19 cellular contexts compared by ENCODE assay signal in the genomic region with DNA sequence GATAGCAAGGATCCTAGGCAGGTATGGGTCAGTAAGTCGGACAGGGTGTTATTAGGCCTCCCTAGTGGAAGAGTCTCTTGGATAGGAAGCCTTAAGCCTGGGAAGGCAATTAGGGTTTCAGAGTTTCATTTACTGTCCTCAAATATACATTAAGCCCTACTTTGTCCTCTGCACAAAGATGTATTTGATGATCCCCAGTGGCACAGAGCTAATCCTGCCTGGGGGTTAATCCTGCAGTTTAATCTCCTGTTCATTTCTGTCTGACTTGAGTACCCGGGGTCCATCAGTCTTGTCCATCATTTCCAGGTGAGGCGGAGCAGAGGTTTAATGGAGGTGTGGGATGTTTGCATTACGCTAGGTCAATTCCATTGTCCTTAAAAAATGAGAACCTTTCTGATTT.
DNase-seq lines count a peak whose midpoint lies in the region; TF ChIP-seq lines count a peak whose summit lies in the region.
"Had no signal": no experiment of that assay in that cellular context is flagged by ENCODE, and none has a peak within 500 bp of the region (broad histone marks: within the 10 kb centered on the region; RNA-seq: fewer than 3 reads in every experiment).

No MANE protein-coding gene starts in this region.

- no peaks in the 10 kb centered on the region for H3K9me3 Mint-ChIP-seq in neural progenitor cell

- in situ Hi-C loops in G401 (cut with HindIII; ENCODE audit: low sequenced_read_pairs), result no loop called here

- no peak overlapping the region for H3K4me3 Mint-ChIP-seq in neural progenitor cell
- H3K4me3 Mint-ChIP-seq: CD14-positive monocyte had no signal

- H2AFZ ChIP-seq in neural progenitor cell (replicated peaks), result no peak overlapping the region

- H3K27ac ChIP-seq in coronary artery (no peak overlapping the region), neural progenitor cell (peak overlapping the region; percentile 71), tibial artery (no peak overlapping the region), thyroid gland (no peak overlapping the region)
- H3K27ac ChIP-seq: SJSA1 had no signal

- peaks cover 40% of the 10 kb centered on the region for H3K79me2 ChIP-seq in neural progenitor cell (ENCODE audit: low read depth)

- peaks cover 26% of the 10 kb centered on the region for H3F3A ChIP-seq in neural progenitor cell (ENCODE audit: low read depth)

- intact Hi-C loops in tibial artery (cut with DNase I; ENCODE audit: low total_unique reads), result no loop called here
- intact Hi-C loops in thyroid gland (cut with DNase I), result no loop called here

- H3K36me3 Mint-ChIP-seq in neural progenitor cell, result peaks cover 20% of the 10 kb centered on the region
- H3K36me3 Mint-ChIP-seq: CD14-positive monocyte had no signal

- H3K27me3 Mint-ChIP-seq in neural progenitor cell (ENCODE audit: insufficient read depth, low read depth), result peaks cover 7% of the 10 kb centered on the region

- peaks cover 34% of the 10 kb centered on the region for H3K4me1 Mint-ChIP-seq in neural progenitor cell

- H3K4me3 ChIP-seq in coronary artery (no peak overlapping the region), neural progenitor cell (no peak overlapping the region), tibial artery (no peak overlapping the region), thyroid gland (replicated peaks in 1 of 3) (no peak overlapping the region)
- H3K4me3 ChIP-seq: K562, Peyer's patch, SJSA1 had no signal

- H3K9me3 ChIP-seq in neural progenitor cell (ENCODE audit: low read depth), result no peaks in the 10 kb centered on the region
- H3K9me3 ChIP-seq in tibial artery, result no peaks in the 10 kb centered on the region
- H3K9me3 ChIP-seq in thyroid gland, result no peaks in the 10 kb centered on the region
- H3K9me3 ChIP-seq: Peyer's patch, SJSA1 had no signal

- no peak overlapping the region for H3K27ac Mint-ChIP-seq in neural progenitor cell
- H3K27ac Mint-ChIP-seq: CD14-positive monocyte had no signal

- H3K4me2 ChIP-seq in neural progenitor cell, result peak overlapping the region; percentile 60

- no peak for TF ChIP-seq POLR2A in thyroid gland (IDR thresholded peaks at IDR 0.05)

- DNase-seq in NCI-H524 (lab: John Stamatoyannopoulos, UW) (peak; percentile 24 to 74), coronary artery (ENCODE audit: low spot score) (peak; percentile 12), neural progenitor cell (ENCODE audit: low spot score) (peak; percentile 60), G401 (ENCODE audit: low spot score) (no peak), tibial artery (no peak), NCI-H748 (lab: John Stamatoyannopoulos, UW; ENCODE audit: unreplicated experiment) (no peak), thyroid gland (no peak)
- DNase-seq: AML-193, GDM1, GOT3, NCI-H1092 treated with DMSO at 0.1 percent for 48 hours, NCI-H146, NCI-H2081, NCI-H2171 treated with DMSO at 0.1 percent for 48 hours, NCI-H510A treated with DMSO at 0.1 percent for 48 hours, Peyer's patch had no signal

- WGBS in thyroid gland, 2 donors, result 87 to 89% methylated on average over 4 of the region's 4 CpGs

- TF ChIP-seq CTCF in coronary artery (IDR thresholded peaks at IDR 0.05), result no peak
- TF ChIP-seq CTCF in neural progenitor cell (IDR thresholded peaks at IDR 0.05), result no peak
- no peak for TF ChIP-seq CTCF in tibial artery (IDR thresholded peaks at IDR 0.05)
- no peak for TF ChIP-seq CTCF in thyroid gland (IDR thresholded peaks at IDR 0.05)

- H3K27me3 ChIP-seq in neural progenitor cell (no peaks in the 10 kb centered on the region), tibial artery (no peaks in the 10 kb centered on the region), thyroid gland (no peaks in the 10 kb centered on the region)
- H3K27me3 ChIP-seq: Peyer's patch, SJSA1 had no signal

- no peak overlapping the region for H3K9ac ChIP-seq in neural progenitor cell

- peaks cover 50% of the 10 kb centered on the region for H3K4me1 ChIP-seq in neural progenitor cell
- H3K4me1 ChIP-seq in tibial artery, result no peaks in the 10 kb centered on the region
- no peaks in the 10 kb centered on the region for H3K4me1 ChIP-seq in thyroid gland
- H3K4me1 ChIP-seq: Peyer's patch, SJSA1 had no signal

- peaks cover 28% of the 10 kb centered on the region for H4K20me1 ChIP-seq in neural progenitor cell (ENCODE audit: low read depth)

- H3K36me3 ChIP-seq in neural progenitor cell, result no peaks in the 10 kb centered on the region
- H3K36me3 ChIP-seq in tibial artery, result no peaks in the 10 kb centered on the region
- H3K36me3 ChIP-seq in thyroid gland, result no peaks in the 10 kb centered on the region
- H3K36me3 ChIP-seq: Peyer's patch had no signal

Comparison
In these comparisons a context has a peak if more than half of its experiments do, and no peak if none do; other contexts are left out.
1. DNase-seq: peak in NCI-H524 (2 of 2), coronary artery (single experiment) and neural progenitor cell (single experiment); none in G401 (single experiment), tibial artery (0 of 2), NCI-H748 (single experiment) and thyroid gland (0 of 2).